1 cellular context compared by ENCODE assay signal in the genomic region with DNA sequence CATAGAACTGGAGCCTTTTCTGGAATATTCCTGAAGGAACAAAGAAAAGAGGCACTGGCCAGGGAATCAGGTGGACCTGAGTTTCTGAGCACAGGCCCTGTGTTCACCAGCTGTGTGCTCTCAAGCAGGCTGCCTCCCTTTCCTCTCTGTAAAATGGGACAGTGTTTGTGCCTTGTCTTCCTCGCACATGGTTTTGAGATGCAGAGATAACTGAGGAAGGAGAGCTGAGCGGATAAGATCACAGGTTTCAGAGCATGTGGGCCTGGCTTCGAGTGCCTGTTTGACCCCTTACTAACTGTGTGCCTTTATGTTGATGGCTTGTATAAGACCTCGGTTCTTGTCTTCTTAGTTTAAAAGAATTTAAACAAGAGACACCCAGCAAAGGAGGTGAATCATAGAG.
TF ChIP-seq lines count a peak whose summit lies in the region.

No MANE protein-coding gene starts in this region.

TF ChIP-seq in K562, 482 proteins besides CTCF, POLR2A, EP300 and RAD21:
- TF ChIP-seq GABPA (tag; conservative IDR thresholded peaks at IDR 0.05; ENCODE audit: low read depth) (no peak), TEAD1 (CRISPR knock-in tag; IDR thresholded peaks at IDR 0.05) (no peak), FOXJ2 (tag; IDR thresholded peaks at IDR 0.05) (no peak), ZNF347 (CRISPR knock-in tag; IDR thresholded peaks at IDR 0.05; ENCODE audit: low read depth) (no peak), CBFA2T3 (IDR thresholded peaks at IDR 0.05) (no peak), L3MBTL2 (IDR thresholded peaks at IDR 0.05) (no peak)
- TF ChIP-seq, protein P1, sequence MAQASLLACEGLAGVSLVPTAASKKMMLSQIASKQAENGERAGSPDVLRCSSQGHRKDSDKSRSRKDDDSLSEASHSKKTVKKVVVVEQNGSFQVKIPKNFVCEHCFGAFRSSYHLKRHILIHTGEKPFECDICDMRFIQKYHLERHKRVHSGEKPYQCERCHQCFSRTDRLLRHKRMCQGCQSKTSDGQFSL (CRISPR knock-in tag; IDR thresholded peaks at IDR 0.05), result no peak
- TF ChIP-seq, protein P1 (tag; IDR thresholded peaks at IDR 0.05), result no peak
- TF ChIP-seq, protein P2, sequence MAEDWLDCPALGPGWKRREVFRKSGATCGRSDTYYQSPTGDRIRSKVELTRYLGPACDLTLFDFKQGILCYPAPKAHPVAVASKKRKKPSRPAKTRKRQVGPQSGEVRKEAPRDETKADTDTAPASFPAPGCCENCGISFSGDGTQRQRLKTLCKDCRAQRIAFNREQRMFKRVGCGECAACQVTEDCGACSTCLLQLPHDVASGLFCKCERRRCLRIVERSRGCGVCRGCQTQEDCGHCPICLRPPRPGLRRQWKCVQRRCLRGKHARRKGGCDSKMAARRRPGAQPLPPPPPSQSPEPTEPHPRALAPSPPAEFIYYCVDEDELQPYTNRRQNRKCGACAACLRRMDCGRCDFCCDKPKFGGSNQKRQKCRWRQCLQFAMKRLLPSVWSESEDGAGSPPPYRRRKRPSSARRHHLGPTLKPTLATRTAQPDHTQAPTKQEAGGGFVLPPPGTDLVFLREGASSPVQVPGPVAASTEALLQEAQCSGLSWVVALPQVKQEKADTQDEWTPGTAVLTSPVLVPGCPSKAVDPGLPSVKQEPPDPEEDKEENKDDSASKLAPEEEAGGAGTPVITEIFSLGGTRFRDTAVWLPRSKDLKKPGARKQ (CRISPR knock-in tag; IDR thresholded peaks at IDR 0.05), result no peak
